1 cellular context compared by ENCODE assay signal in genomic region chr16:49661465-49662187, GRCh38.
TF ChIP-seq lines count a peak whose summit lies in the region.

No MANE protein-coding gene starts in this region.

TF ChIP-seq in SK-N-SH treated with all-trans-retinoic acid at 6 μM for 48 hours, 23 proteins besides CTCF, POLR2A, EP300 and RAD21 (continued from another document):
- 0 out of 2 replicates have a peak, but pooled peaks have one; percentile 21 for TF ChIP-seq TSHZ2 (CRISPR knock-in tag; IDR thresholded peaks at IDR 0.05)
- peak; percentile 21; the same call in 1 of the 2 replicates for TF ChIP-seq TCF4 (CRISPR knock-in tag; IDR thresholded peaks at IDR 0.05; ENCODE audit: borderline replicate concordance)
- no peak for TF ChIP-seq ZFP3 (CRISPR knock-in tag; IDR thresholded peaks at IDR 0.05)
TF ChIP-seq in SK-N-SH treated with all-trans-retinoic acid at 6 μM for 48 hours: peak in this region for 2.
